In genomic region chrX:153931151-153931550, GRCh38 we compare ENCODE assay signal across 18 cellular contexts. TPM values are rescaled to one million over a fixed set of nuclear protein-coding genes. Genes with fewer than 3 reads are reported as not detected.
A peak's percentile ranks its signal among the peaks of the same experiment; 100 is the strongest.
DNase-seq lines count a peak whose midpoint lies in the region; ATAC-seq and TF ChIP-seq lines count a peak whose summit lies in the region.
"Had no signal": no experiment of that assay in that cellular context is flagged by ENCODE, and none has a peak within 500 bp of the region (broad histone marks: within the 10 kb centered on the region; RNA-seq: fewer than 3 reads in every experiment).

No MANE protein-coding gene starts in this region.

- H3K27me3 ChIP-seq in CD8-positive, alpha-beta memory T cell (ENCODE audit: insufficient read depth, low read length, poor library complexity, severe bottlenecking), result no peaks in the 10 kb centered on the region
- H3K27me3 ChIP-seq: tibial artery had no signal

- H3K27me3 Mint-ChIP-seq in CD8-positive, alpha-beta memory T cell, result peaks cover 0 to 5% of the 10 kb centered on the region in 2 donors
- H3K27me3 Mint-ChIP-seq in immature natural killer cell (ENCODE audit: low read depth in 3 of 3), result peaks cover 11 to 17% (median 12%) of the 10 kb centered on the region in 3 donors

- H3K4me3 Mint-ChIP-seq in CD8-positive, alpha-beta memory T cell, result peak overlapping the region in 2 of 7 donors; percentile 42 to 56
- H3K4me3 Mint-ChIP-seq in immature natural killer cell, result peak overlapping the region in 1 of 5 donors; percentile 12

- CTCF ChIA-PET in CD8-positive, alpha-beta memory T cell (lab: Charles Lee), result interaction anchor here (1.3 to 10.5 kb wide), 2 partner anchors 18 to 25 kb away, joined by 3 to 230 read pairs; partner anchors contain the start of gene RENBP
- CTCF ChIA-PET in RWPE1 (lab: Yijun Ruan, JAX), result no interaction called here

- TF ChIP-seq CTCF in RWPE1 (conservative IDR thresholded peaks at IDR 0.05; ENCODE audit: low read depth), result no peak

- peaks cover 0 to 3% (median 0%) of the 10 kb centered on the region in 5 donors for H3K9me3 Mint-ChIP-seq in CD8-positive, alpha-beta memory T cell
- H3K9me3 Mint-ChIP-seq in immature natural killer cell, result no peaks in the 10 kb centered on the region

- ATAC-seq in GM18520 (IDR thresholded peaks at IDR 0.05; ENCODE audit: unreplicated experiment), result no peak
- ATAC-seq: heart right ventricle, right cardiac atrium had no signal

- H3K36me3 Mint-ChIP-seq in CD8-positive, alpha-beta memory T cell, result peaks cover 3 to 37% (median 4%) of the 10 kb centered on the region in 3 donors
- peaks cover 0 to 3% (median 3%) of the 10 kb centered on the region in 3 donors for H3K36me3 Mint-ChIP-seq in immature natural killer cell

- H3K9me3 ChIP-seq in CD8-positive, alpha-beta memory T cell (ENCODE audit: low read length), result no peaks in the 10 kb centered on the region
- H3K9me3 ChIP-seq: breast epithelium, heart right ventricle, tibial artery had no signal

- no peak overlapping the region for H3K4me3 ChIP-seq in CD8-positive, alpha-beta memory T cell (ENCODE audit: low read length)
- H3K4me3 ChIP-seq: breast epithelium, heart right ventricle, tibial artery had no signal

- H3K4me1 ChIP-seq in CD8-positive, alpha-beta memory T cell (ENCODE audit: insufficient read depth, low read length), result peaks cover 10% of the 10 kb centered on the region
- H3K4me1 ChIP-seq: breast epithelium had no signal

- no peaks in the 10 kb centered on the region for H3K36me3 ChIP-seq in CD8-positive, alpha-beta memory T cell (ENCODE audit: insufficient read depth, low read length)
- H3K36me3 ChIP-seq: breast epithelium had no signal

- peaks cover 33 to 42% (median 41%) of the 10 kb centered on the region in 3 donors for H3K4me1 Mint-ChIP-seq in CD8-positive, alpha-beta memory T cell
- peaks cover 36 to 39% of the 10 kb centered on the region in 2 donors for H3K4me1 Mint-ChIP-seq in immature natural killer cell

- H3K27ac Mint-ChIP-seq in CD8-positive, alpha-beta memory T cell, result peak overlapping the region in 6 of 8 donors; percentile 25 to 97 (median 42)
- H3K27ac Mint-ChIP-seq in immature natural killer cell, result peak overlapping the region in 5 of 6 donors; percentile 11 to 72 (median 34)

- POLR2A ChIA-PET in CD8-positive, alpha-beta memory T cell (lab: Charles Lee), result no interaction called here
- POLR2A ChIA-PET in RWPE1 (lab: Yijun Ruan, JAX; ENCODE audit: low non-redundant PET), result no interaction called here

- H3K27ac ChIP-seq in CD8-positive, alpha-beta memory T cell (ENCODE audit: low read depth, low read length), result no peak overlapping the region
- peak overlapping the region; percentile 96 for H3K27ac ChIP-seq in RWPE1
- H3K27ac ChIP-seq: breast epithelium, tibial artery had no signal

- DNase-seq in CD8-positive, alpha-beta memory T cell, result no peak
- DNase-seq in RWPE1 (ENCODE audit: low spot score) (no peak), immature natural killer cell (no peak), NCI-H1436 (lab: John Stamatoyannopoulos, UW) (no peak)
- DNase-seq in stimulated activated naive CD4-positive, alpha-beta T cell (lab: John Stamatoyannopoulos, UW), result no peak
- DNase-seq: activated gamma-delta T cell, heart right ventricle, islet precursor cell, KBM-7, NCI-H1092, NCI-H748 treated with DMSO at 0.1 percent for 48 hours, tibial artery had no signal

RNA-seq across cellular contexts. Expression of gene NAA10, which starts 3.7 kb away (rescaled TPM):
- 100 to 1,000 TPM; 160 to 162 TPM for total RNA-seq in CD8-positive, alpha-beta memory T cell
- 105 TPM for polyA plus RNA-seq in CD8-positive, alpha-beta memory T cell
- 100 to 1,000 TPM in 2 of 3 donors, 10 to 100 TPM in 1; 70.6 to 126 (median 104) TPM for polyA plus RNA-seq in immature natural killer cell

RNA-seq across cellular contexts. Expression of gene ARHGAP4, which starts 5.1 kb away (rescaled TPM):
- 100 to 1,000 TPM; 124 to 133 TPM for total RNA-seq in CD8-positive, alpha-beta memory T cell
- polyA plus RNA-seq in CD8-positive, alpha-beta memory T cell, result 116 TPM
- polyA plus RNA-seq in immature natural killer cell, result 100 to 1,000 TPM in 1 of 3 donors, 10 to 100 TPM in 2; 54.6 to 122 (median 75.7) TPM

RNA-seq across cellular contexts. Expression of gene RENBP, which starts 13.3 kb away (rescaled TPM):
- total RNA-seq in CD8-positive, alpha-beta memory T cell, result 1 to 10 TPM; 3.5 to 4.6 TPM
- not detected for polyA plus RNA-seq in CD8-positive, alpha-beta memory T cell
- polyA plus RNA-seq in immature natural killer cell, result 1 to 10 TPM in 1 of 3 donors, under 1 TPM in 1, not detected in 1; 0.93 to 3.1 TPM

RNA-seq across cellular contexts. Expression of gene AVPR2, which starts 26.7 kb away (rescaled TPM):
- not detected for total RNA-seq in CD8-positive, alpha-beta memory T cell
- polyA plus RNA-seq in CD8-positive, alpha-beta memory T cell, result not detected
- polyA plus RNA-seq in immature natural killer cell, result not detected
- total RNA-seq: activated CD8-positive, alpha-beta memory T cell treated with anti-CD3 and anti-CD28 coated beads for 36 hours; fibroblast of lung had no signal
- polyA plus RNA-seq: BJ, fibroblast of lung had no signal

RNA-seq across cellular contexts. Expression of gene HCFC1, which starts 40.5 kb away (rescaled TPM):
- total RNA-seq in CD8-positive, alpha-beta memory T cell, result 100 to 1,000 TPM; 152 to 156 TPM
- polyA plus RNA-seq in CD8-positive, alpha-beta memory T cell, result 12.4 TPM
- polyA plus RNA-seq in immature natural killer cell, result 10 to 100 TPM in 1 of 3 donors, 1 to 10 TPM in 2; 1.0 to 14.6 (median 2.9) TPM
